Comparison of ENCODE assay signal across 8 cellular contexts in genomic region chr7:150685219-150686029, GRCh38. TPM values are rescaled to one million over a fixed set of nuclear protein-coding genes. Genes with fewer than 3 reads are reported as not detected.
DNase-seq lines count a peak whose midpoint lies in the region; ATAC-seq and TF ChIP-seq lines count a peak whose summit lies in the region.

GIMAP2 (plus strand) TSS chr7:150685706; CDS start chr7:150687060, 1,354 bp downstream.

- H3K9me3 ChIP-seq in Peyer's patch (no peaks in the 10 kb centered on the region), mucosa of stomach (ENCODE audit: control insufficient read depth, low read length) (no peaks in the 10 kb centered on the region)

- H3K4me1 ChIP-seq in Peyer's patch (peaks cover 0 to 6% (median 3%) of the 10 kb centered on the region in 4 donors), mucosa of stomach (ENCODE audit: control insufficient read depth, insufficient read depth, low read length) (no peaks in the 10 kb centered on the region), foreskin keratinocyte (no peaks in the 10 kb centered on the region)

- TF ChIP-seq POLR2A in Peyer's patch (IDR thresholded peaks at IDR 0.05), result no peak

- peak; percentile 34 for DNase-seq in AG20443 (ENCODE audit: low spot score)
- peak in 2 of 3 donors; percentile 43 to 60 for DNase-seq in Peyer's patch
- DNase-seq in coronary artery (ENCODE audit: low spot score), result no peak
- DNase-seq in foreskin keratinocyte, result no peak
- no peak for DNase-seq in type B pancreatic cell (ENCODE audit: extremely low spot score, unreplicated experiment)

- peak in 1 of 6 experiments; percentile 15 for TF ChIP-seq CTCF in Peyer's patch (IDR thresholded peaks at IDR 0.05)
- TF ChIP-seq CTCF in coronary artery (IDR thresholded peaks at IDR 0.05), result no peak
- no peak for TF ChIP-seq CTCF in foreskin keratinocyte (conservative IDR thresholded peaks at IDR 0.05)
- TF ChIP-seq CTCF in type B pancreatic cell (conservative IDR thresholded peaks at IDR 0.05), result no peak

- ATAC-seq in GM18511 (IDR thresholded peaks at IDR 0.05; ENCODE audit: unreplicated experiment) (peak; percentile 98), HG02970 (IDR thresholded peaks at IDR 0.05; ENCODE audit: low FRiP score, unreplicated experiment) (peak; percentile 83), foreskin keratinocyte (no peak)

- H3K27me3 ChIP-seq in Peyer's patch (no peaks in the 10 kb centered on the region), mucosa of stomach (ENCODE audit: control insufficient read depth, insufficient read depth, low read length) (no peaks in the 10 kb centered on the region), foreskin keratinocyte (no peaks in the 10 kb centered on the region)

- peaks cover 16% of the 10 kb centered on the region for H3K27me3 Mint-ChIP-seq in type B pancreatic cell

- H3K36me3 ChIP-seq in Peyer's patch (peaks cover 0 to 16% (median 0%) of the 10 kb centered on the region in 3 donors), mucosa of stomach (ENCODE audit: control insufficient read depth, insufficient read depth, low read length) (no peaks in the 10 kb centered on the region)

- H3K27ac Mint-ChIP-seq in type B pancreatic cell, result no peak within 1 kb of the TSS

- H3K4me1 Mint-ChIP-seq in type B pancreatic cell (ENCODE audit: unreplicated experiment), result no peaks in the 10 kb centered on the region

- peak within 1 kb of the TSS; percentile 66 to 85 (median 75) for H3K27ac ChIP-seq in Peyer's patch
- peak within 1 kb of the TSS; percentile 51 to 63 for H3K27ac ChIP-seq in coronary artery
- H3K27ac ChIP-seq in foreskin keratinocyte, result no peak within 1 kb of the TSS

- H3K4me3 Mint-ChIP-seq in type B pancreatic cell, result no peak within 1 kb of the TSS

- H3K4me3 ChIP-seq in Peyer's patch, result peak within 1 kb of the TSS; percentile 37 to 59 (median 52)
- H3K4me3 ChIP-seq in coronary artery, result peak within 1 kb of the TSS; percentile 56
- H3K4me3 ChIP-seq in mucosa of stomach (ENCODE audit: low read length), result peak within 1 kb of the TSS; percentile 43

- H3K9me3 Mint-ChIP-seq in type B pancreatic cell, result no peaks in the 10 kb centered on the region

- no peaks in the 10 kb centered on the region for H3K36me3 Mint-ChIP-seq in type B pancreatic cell

- H3K9ac ChIP-seq in mucosa of stomach (ENCODE audit: low read length), result peak within 1 kb of the TSS; percentile 54

RNA-seq across cellular contexts. Expression of gene GIMAP2, which starts in this region (rescaled TPM):
- total RNA-seq in Peyer's patch (10 to 100 TPM in 1 of 4 donors, 1 to 10 TPM in 3; 4.8 to 17.3 (median 9.1) TPM), foreskin keratinocyte (0.25 and 0.41 TPM in 2 replicates), type B pancreatic cell (ENCODE audit: low replicate concordance) (not detected in 2 replicates)
- 0.14 and 0.25 TPM in 2 replicates for polyA plus RNA-seq in foreskin keratinocyte

Comparison
In these comparisons a context has a peak if more than half of its experiments do, and no peak if none do; other contexts are left out.
1. DNase-seq: peak in AG20443 (single experiment) and Peyer's patch (2 of 3); none in coronary artery (single experiment), foreskin keratinocyte (0 of 2) and type B pancreatic cell (single experiment).
2. Peak in every context shown above with its lines, with median percentiles within 50 percentile points of each other: H3K4me3 ChIP-seq.